ENCODE assay signal across 8 cellular contexts in genomic region chr17:2929881-2930533, GRCh38.
DNase-seq lines count a peak whose midpoint lies in the region; ATAC-seq and TF ChIP-seq lines count a peak whose summit lies in the region.

No MANE protein-coding gene starts in this region.

- H3K27ac Mint-ChIP-seq in chondrocyte (ENCODE audit: unreplicated experiment): no peak overlapping the region

- no peak overlapping the region for H3K9ac ChIP-seq in mucosa of rectum (ENCODE audit: low read depth in 1 of 2, low read length in 2 of 2)

- H3K9me3 Mint-ChIP-seq in chondrocyte (ENCODE audit: low read depth): no peaks in the 10 kb centered on the region

- H3K4me3 ChIP-seq in mucosa of rectum (ENCODE audit: low read length in 2 of 2): no peak overlapping the region

- H3K36me3 Mint-ChIP-seq in chondrocyte (ENCODE audit: low read depth): no peaks in the 10 kb centered on the region

- no peaks in the 10 kb centered on the region for H3K9me3 ChIP-seq in mucosa of rectum (ENCODE audit: control insufficient read depth in 2 of 2, low read length in 2 of 2)

- peak; percentile 24 for DNase-seq in ACHN
- peak; percentile 77 for DNase-seq in GM13976 (ENCODE audit: low spot score)
- peak; percentile 68 for DNase-seq in SK-MEL-5 (ENCODE audit: low read depth, low spot score)
- no peak for DNase-seq in chondrocyte (ENCODE audit: low spot score)
- no peak for DNase-seq in NCI-H187 treated with DMSO at 0.1 percent for 48 hours (lab: John Stamatoyannopoulos, UW)
- no peak for DNase-seq in RPMI8226

- no peak overlapping the region for H3K4me3 Mint-ChIP-seq in chondrocyte (ENCODE audit: unreplicated experiment)

- H3K27me3 Mint-ChIP-seq in chondrocyte (ENCODE audit: low read depth): no peaks in the 10 kb centered on the region

- peak; percentile 28 for TF ChIP-seq CTCF in GM13976 (IDR thresholded peaks at IDR 0.05; ENCODE audit: borderline replicate concordance, control extremely low read depth, extremely low read depth, insufficient read depth, missing control alignments)
- peak; percentile 83 for TF ChIP-seq CTCF in chondrocyte (IDR thresholded peaks at IDR 0.05)

- peaks cover 19% of the 10 kb centered on the region for H3K4me1 Mint-ChIP-seq in chondrocyte (ENCODE audit: low read depth)

- no peak for ATAC-seq in GM18867 (IDR thresholded peaks at IDR 0.05; ENCODE audit: unreplicated experiment)

- peaks cover 0 to 7% of the 10 kb centered on the region in 2 donors for H3K36me3 ChIP-seq in mucosa of rectum (ENCODE audit: control insufficient read depth in 2 of 2, insufficient read depth in 2 of 2, low read length in 2 of 2)

- H3K27ac ChIP-seq in mucosa of rectum (ENCODE audit: low read depth in 2 of 2, low read length in 2 of 2): peak overlapping the region; percentile 35 to 38

- H3K27me3 ChIP-seq in mucosa of rectum (ENCODE audit: control insufficient read depth in 2 of 2, insufficient read depth in 2 of 2, low read length in 2 of 2): no peaks in the 10 kb centered on the region

- in situ Hi-C loops in ACHN (cut with HindIII; ENCODE audit: low pct_ligation_motif_present, low pct_unique_long_range_greater_than_20kb, low sequenced_read_pairs): no loop called here
- in situ Hi-C loops in GM13976 (cut with MboI; ENCODE audit: low sequenced_read_pairs, unreplicated experiment): no loop called here
- in situ Hi-C loops in SK-MEL-5 (cut with HindIII; ENCODE audit: low pct_unique_long_range_greater_than_20kb, low sequenced_read_pairs): no loop called here

- peaks cover 11 to 16% of the 10 kb centered on the region in 2 donors for H3K4me1 ChIP-seq in mucosa of rectum (ENCODE audit: control insufficient read depth in 2 of 2, insufficient read depth in 2 of 2, low read length in 2 of 2)

Comparison
In these comparisons a context has a peak if more than half of its experiments do, and no peak if none do; other contexts are left out.
1. DNase-seq: peak in ACHN (single experiment), GM13976 (single experiment) and SK-MEL-5 (single experiment); none in chondrocyte (single experiment), NCI-H187 treated with DMSO at 0.1 percent for 48 hours (single experiment) and RPMI8226 (single experiment).